ENCODE assay signal across 9 cellular contexts in the genomic region with DNA sequence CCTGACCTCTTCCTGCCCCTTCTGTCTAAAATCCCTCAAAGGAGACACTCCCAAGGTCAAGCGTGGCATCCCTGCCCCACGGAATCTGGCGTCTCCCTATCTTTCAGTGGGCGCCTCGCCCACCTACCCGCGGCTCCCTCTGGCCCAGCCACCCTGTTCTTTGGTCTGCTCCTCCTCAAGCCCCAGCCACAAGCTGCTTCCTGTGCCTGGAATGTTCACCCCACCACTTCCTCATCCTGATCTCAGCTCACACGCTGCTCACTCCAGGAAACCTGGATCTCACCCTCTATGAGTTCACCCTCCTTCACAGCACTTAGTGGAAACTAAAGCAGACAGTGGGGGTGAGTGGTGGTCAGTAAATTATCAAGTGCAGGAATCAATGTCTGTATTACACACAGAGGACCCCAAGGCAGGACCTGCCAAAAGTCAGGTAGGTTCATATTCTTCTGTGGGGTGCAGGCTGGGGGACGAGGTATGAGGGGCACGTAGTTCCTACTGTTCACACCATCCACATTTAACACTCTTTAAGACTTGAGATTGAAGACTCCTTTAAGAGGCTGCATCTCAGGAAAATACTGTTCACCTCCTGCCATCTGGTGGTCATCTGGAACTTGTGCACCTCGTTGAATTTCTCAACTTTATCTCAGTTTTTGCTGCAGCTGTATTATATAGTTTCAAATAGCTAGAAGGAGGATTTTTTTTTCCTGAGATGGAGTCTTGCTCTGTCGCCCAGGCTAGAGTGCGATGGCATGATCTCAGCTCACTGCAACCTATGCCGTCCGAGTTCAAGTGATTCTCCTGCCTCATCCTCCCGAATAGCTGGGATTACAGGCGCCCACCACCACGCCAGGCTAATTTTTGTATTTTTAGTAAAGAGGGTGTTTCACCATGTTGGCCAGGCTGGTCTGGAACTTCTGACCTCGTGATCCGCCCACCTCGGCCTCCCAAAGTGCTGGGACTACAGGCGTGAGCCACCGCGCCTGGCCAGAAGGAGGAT.
A peak's percentile ranks its signal among the peaks of the same experiment; 100 is the strongest.
DNase-seq lines count a peak whose midpoint lies in the region; ATAC-seq, FAIRE-seq and TF ChIP-seq lines count a peak whose summit lies in the region.
"Had no signal": no experiment of that assay in that cellular context is flagged by ENCODE, and none has a peak within 500 bp of the region (broad histone marks: within the 10 kb centered on the region; RNA-seq: fewer than 3 reads in every experiment).

No MANE protein-coding gene starts in this region.

- H3K36me3 Mint-ChIP-seq in activated CD4-positive, alpha-beta T cell treated with anti-CD3 and anti-CD28 coated beads, Interleukin-2, amount 10 ng/mL, durations not matched to agents 24 days and 14 days (ENCODE audit: low read depth): no peaks in the 10 kb centered on the region

- H3K9me3 Mint-ChIP-seq in activated CD4-positive, alpha-beta T cell treated with anti-CD3 and anti-CD28 coated beads, Interleukin-2, amount 10 ng/mL, durations not matched to agents 24 days and 14 days: no peaks in the 10 kb centered on the region

- H3K4me2 ChIP-seq in GM12878 (ENCODE audit: control insufficient read depth, insufficient read depth): no peak overlapping the region

- no peaks in the 10 kb centered on the region for H3K9me3 ChIP-seq in GM12878 (replicated peaks; ENCODE audit: control insufficient read depth, insufficient read depth, low read length)
- no peaks in the 10 kb centered on the region for H3K9me3 ChIP-seq in testis

- H3K4me3 Mint-ChIP-seq in activated CD4-positive, alpha-beta T cell treated with anti-CD3 and anti-CD28 coated beads, Interleukin-2, amount 10 ng/mL, durations not matched to agents 24 days and 14 days: no peak overlapping the region

- H3K27me3 ChIP-seq in H7 (ENCODE audit: control insufficient read depth, insufficient read depth, low read length) (no peaks in the 10 kb centered on the region), GM12878 (replicated peaks in 1 of 2; ENCODE audit: control insufficient read depth in 2 of 2, insufficient read depth in 2 of 2, low read length in 1 of 2) (no peaks in the 10 kb centered on the region; a peak in 1 of 4 replicates), testis (no peaks in the 10 kb centered on the region)

- H3K4me1 ChIP-seq in GM12878 (ENCODE audit: control insufficient read depth, insufficient read depth, low read length): no peaks in the 10 kb centered on the region
- peaks cover 6% of the 10 kb centered on the region for H3K4me1 ChIP-seq in testis

- H3K4me3 ChIP-seq in H7 (ENCODE audit: insufficient read depth, low read depth, low read length) (no peak overlapping the region), GM12878 (no peak overlapping the region), testis (no peak overlapping the region)

- H3K27me3 Mint-ChIP-seq in activated CD4-positive, alpha-beta T cell treated with anti-CD3 and anti-CD28 coated beads, Interleukin-2, amount 10 ng/mL, durations not matched to agents 24 days and 14 days: no peaks in the 10 kb centered on the region

- SMC1A ChIA-PET in GM12878 (lab: Charles Lee; ENCODE audit: uncharacterized antibody, unreplicated experiment): interaction anchor here (0.6 to 2.7 kb wide), 9 partner anchors 22 to 1400 kb away, joined by 3 to 15 read pairs (median 3); no protein-coding TSS in a partner anchor

- no peak overlapping the region for H2AFZ ChIP-seq in GM12878 (ENCODE audit: control insufficient read depth, low read depth, low read length)

- ATAC-seq in GM12878: peak; percentile 77

- CTCF ChIA-PET in GM12878 (lab: Yijun Ruan, JAX): interaction anchor here (0.6 to 4.3 kb wide), 21 partner anchors 8 to 1263 kb away, joined by 3 to 36 read pairs (median 3); no protein-coding TSS in a partner anchor

- whole genome bisulfite sequencing in GM12878 (ENCODE audit: insufficient coverage, insufficient replicate concordance, low lambda C conversion rate, missing lambda C conversion rate): 33% methylated on average over 24 of the region's 24 CpGs
- WGBS in testis, 2 donors: 48 to 62% methylated on average over 24 of the region's 24 CpGs

- peak; percentile 93 for FAIRE-seq in GM12878 (lab: Jason Lieb, UNC)

- no TSS peak for BruUV-seq in GM12878 (replicated peaks; lab: Mats Ljungman, UMichigan)

- DNase-seq in activated CD4-positive, alpha-beta T cell treated with anti-CD3 and anti-CD28 coated beads, Interleukin-2, amount 10 ng/mL, durations not matched to agents 24 days and 14 days: peak; percentile 71
- no peak for DNase-seq in activated CD4-positive, alpha-beta T cell treated with anti-CD3 and anti-CD28 coated beads, Interleukin-2, amount 50 U/mL, for 4 hours
- DNase-seq in H7: peak; percentile 62
- DNase-seq in NCI-H2227 treated with DMSO at 0.1 percent for 48 hours (lab: John Stamatoyannopoulos, UW): peak; percentile 42
- no peak for DNase-seq in GM12878 (ENCODE audit: low read depth, low spot score)
- DNase-seq in iPS-NIHi11 (ENCODE audit: low spot score): peak; percentile 42
- DNase-seq in testis: peak; percentile 42
- DNase-seq in DMS153 treated with DMSO at 0.1 percent for 48 hours (lab: John Stamatoyannopoulos, UW; ENCODE audit: unreplicated experiment): no peak

- no peaks in the 10 kb centered on the region for H4K20me1 ChIP-seq in GM12878 (ENCODE audit: control insufficient read depth, insufficient read depth)

- POLR2A ChIA-PET in GM12878 (lab: Charles Lee): no interaction called here

- no peak overlapping the region for H3K27ac Mint-ChIP-seq in activated CD4-positive, alpha-beta T cell treated with anti-CD3 and anti-CD28 coated beads, Interleukin-2, amount 10 ng/mL, durations not matched to agents 24 days and 14 days

- TF ChIP-seq EP300 in GM12878 (IDR thresholded peaks at IDR 0.05; ENCODE audit: borderline replicate concordance in 1 of 2, control insufficient read depth in 1 of 2, low read depth in 2 of 2, low read length in 2 of 2): no peak

- peaks cover 4% of the 10 kb centered on the region for H3K4me1 Mint-ChIP-seq in activated CD4-positive, alpha-beta T cell treated with anti-CD3 and anti-CD28 coated beads, Interleukin-2, amount 10 ng/mL, durations not matched to agents 24 days and 14 days

- H3K36me3 ChIP-seq in H7 (replicated peaks; ENCODE audit: control insufficient read depth, insufficient read depth, low read length): no peaks in the 10 kb centered on the region
- no peaks in the 10 kb centered on the region for H3K36me3 ChIP-seq in GM12878 (ENCODE audit: control insufficient read depth in 2 of 2, insufficient read depth in 2 of 2, low read length in 1 of 2)
- no peaks in the 10 kb centered on the region for H3K36me3 ChIP-seq in testis (ENCODE audit: low read depth, missing control alignments)

- peak; percentile 75 for TF ChIP-seq RAD21 in GM12878 (IDR thresholded peaks at IDR 0.05; ENCODE audit: insufficient read depth, low read depth, low read length)

- H3K9ac ChIP-seq in GM12878 (ENCODE audit: control insufficient read depth, insufficient read depth, low read length): no peak overlapping the region

- TF ChIP-seq POLR2A in GM12878 (IDR thresholded peaks at IDR 0.05; ENCODE audit: low read depth, low read length) (no peak), testis (IDR thresholded peaks at IDR 0.05) (no peak)

- H3K27ac ChIP-seq in GM12878 (ENCODE audit: control insufficient read depth, insufficient read depth): no peak overlapping the region
- no peak overlapping the region for H3K27ac ChIP-seq in testis
- H3K27ac ChIP-seq: epithelial cell of prostate had no signal

- RAD21 ChIA-PET in GM12878 (lab: Charles Lee; ENCODE audit: unreplicated experiment): interaction anchor here (0.5 to 2.2 kb wide), 6 partner anchors 16 to 563 kb away, joined by 3 to 14 read pairs (median 3); no protein-coding TSS in a partner anchor

- H3K79me2 ChIP-seq in GM12878 (ENCODE audit: control insufficient read depth, insufficient read depth, low read length): no peaks in the 10 kb centered on the region

- intact Hi-C loops in activated CD4-positive, alpha-beta T cell treated with anti-CD3 and anti-CD28 coated beads, Interleukin-2, amount 10 ng/mL, durations not matched to agents 24 days and 14 days (cut with micrococcal nuclease): loop anchor here (1.0 to 5.0 kb wide), 3 partner anchors 40 to 1400 kb away; no protein-coding TSS in a partner anchor
- intact Hi-C loops in GM12878 (cut with micrococcal nuclease; ENCODE audit: unreplicated experiment): loop anchor here (1.0 to 2.0 kb wide), 2 partner anchors 562 to 1399 kb away; no protein-coding TSS in a partner anchor
- intact Hi-C loops in testis (cut with DNase I; ENCODE audit: low total_unique reads): no loop called here

- in situ Hi-C loops in GM12878 (cut with MboI): loop anchor here (10.0 kb wide), 1 partner anchor 562 kb away; no protein-coding TSS in a partner anchor

- TF ChIP-seq CTCF in GM12878 (IDR thresholded peaks at IDR 0.05 in 2 of 3, conservative IDR thresholded peaks at IDR 0.05 in 1 of 3; ENCODE audit: control insufficient read depth in 2 of 3, extremely low read depth in 1 of 3, insufficient read depth in 1 of 3, low read depth in 3 of 3, low read length in 3 of 3) (peak; percentile 61 to 65 (median 61); a peak in 5 of 6 replicates), testis (IDR thresholded peaks at IDR 0.05) (peak; percentile 50 to 89 (median 66))

TF ChIP-seq in GM12878, 131 proteins besides CTCF, POLR2A, EP300 and RAD21:
- TF ChIP-seq, protein P1, sequence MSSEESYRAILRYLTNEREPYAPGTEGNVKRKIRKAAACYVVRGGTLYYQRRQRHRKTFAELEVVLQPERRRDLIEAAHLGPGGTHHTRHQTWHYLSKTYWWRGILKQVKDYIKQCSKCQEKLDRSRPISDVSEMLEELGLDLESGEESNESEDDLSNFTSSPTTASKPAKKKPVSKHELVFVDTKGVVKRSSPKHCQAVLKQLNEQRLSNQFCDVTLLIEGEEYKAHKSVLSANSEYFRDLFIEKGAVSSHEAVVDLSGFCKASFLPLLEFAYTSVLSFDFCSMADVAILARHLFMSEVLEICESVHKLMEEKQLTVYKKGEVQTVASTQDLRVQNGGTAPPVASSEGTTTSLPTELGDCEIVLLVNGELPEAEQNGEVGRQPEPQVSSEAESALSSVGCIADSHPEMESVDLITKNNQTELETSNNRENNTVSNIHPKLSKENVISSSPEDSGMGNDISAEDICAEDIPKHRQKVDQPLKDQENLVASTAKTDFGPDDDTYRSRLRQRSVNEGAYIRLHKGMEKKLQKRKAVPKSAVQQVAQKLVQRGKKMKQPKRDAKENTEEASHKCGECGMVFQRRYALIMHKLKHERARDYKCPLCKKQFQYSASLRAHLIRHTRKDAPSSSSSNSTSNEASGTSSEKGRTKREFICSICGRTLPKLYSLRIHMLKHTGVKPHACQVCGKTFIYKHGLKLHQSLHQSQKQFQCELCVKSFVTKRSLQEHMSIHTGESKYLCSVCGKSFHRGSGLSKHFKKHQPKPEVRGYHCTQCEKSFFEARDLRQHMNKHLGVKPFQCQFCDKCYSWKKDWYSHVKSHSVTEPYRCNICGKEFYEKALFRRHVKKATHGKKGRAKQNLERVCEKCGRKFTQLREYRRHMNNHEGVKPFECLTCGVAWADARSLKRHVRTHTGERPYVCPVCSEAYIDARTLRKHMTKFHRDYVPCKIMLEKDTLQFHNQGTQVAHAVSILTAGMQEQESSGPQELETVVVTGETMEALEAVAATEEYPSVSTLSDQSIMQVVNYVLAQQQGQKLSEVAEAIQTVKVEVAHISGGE (CRISPR knock-in tag; IDR thresholded peaks at IDR 0.05): no peak
- peak; percentile 63; the same call in 1 of the 2 replicates for TF ChIP-seq SMC3 (IDR thresholded peaks at IDR 0.05; ENCODE audit: borderline replicate concordance, low read length)

Comparison
In these comparisons a context has a peak if more than half of its experiments do, and no peak if none do; other contexts are left out.
1. DNase-seq: peak in activated CD4-positive, alpha-beta T cell treated with anti-CD3 and anti-CD28 coated beads, Interleukin-2, amount 10 ng/mL, durations not matched to agents 24 days and 14 days (single experiment), H7 (single experiment), NCI-H2227 treated with DMSO at 0.1 percent for 48 hours (single experiment), iPS-NIHi11 (single experiment) and testis (single experiment); none in activated CD4-positive, alpha-beta T cell treated with anti-CD3 and anti-CD28 coated beads, Interleukin-2, amount 50 U/mL, for 4 hours (0 of 2), GM12878 (single experiment) and DMS153 treated with DMSO at 0.1 percent for 48 hours (single experiment).